Comparison of ENCODE assay signal across 1 cellular context in the genomic region with DNA sequence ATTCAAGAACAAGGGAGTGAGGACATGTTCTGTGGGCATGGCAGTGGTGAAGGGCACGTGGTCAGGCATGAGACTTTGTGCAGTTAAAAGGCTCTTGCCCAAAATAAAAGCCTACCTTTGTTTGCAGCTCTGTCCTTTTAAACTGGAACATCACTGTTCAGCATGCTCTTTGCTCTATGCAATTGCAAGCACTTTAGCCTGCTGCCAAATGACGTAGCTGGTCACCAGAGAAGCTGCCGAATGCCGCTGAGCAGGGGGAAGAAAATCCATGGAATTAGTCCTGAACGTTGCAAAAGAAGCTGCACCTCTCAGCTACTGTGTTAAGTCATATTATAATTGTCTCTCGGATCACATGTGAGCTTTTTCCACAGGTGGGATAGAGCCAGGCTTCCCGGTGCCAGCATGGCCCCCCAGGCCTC.
TF ChIP-seq lines count a peak whose summit lies in the region.

No MANE protein-coding gene starts in this region.

TF ChIP-seq in HepG2, 621 proteins besides CTCF, POLR2A, EP300 and RAD21 (continued from another document):
- TF ChIP-seq, protein P1, sequence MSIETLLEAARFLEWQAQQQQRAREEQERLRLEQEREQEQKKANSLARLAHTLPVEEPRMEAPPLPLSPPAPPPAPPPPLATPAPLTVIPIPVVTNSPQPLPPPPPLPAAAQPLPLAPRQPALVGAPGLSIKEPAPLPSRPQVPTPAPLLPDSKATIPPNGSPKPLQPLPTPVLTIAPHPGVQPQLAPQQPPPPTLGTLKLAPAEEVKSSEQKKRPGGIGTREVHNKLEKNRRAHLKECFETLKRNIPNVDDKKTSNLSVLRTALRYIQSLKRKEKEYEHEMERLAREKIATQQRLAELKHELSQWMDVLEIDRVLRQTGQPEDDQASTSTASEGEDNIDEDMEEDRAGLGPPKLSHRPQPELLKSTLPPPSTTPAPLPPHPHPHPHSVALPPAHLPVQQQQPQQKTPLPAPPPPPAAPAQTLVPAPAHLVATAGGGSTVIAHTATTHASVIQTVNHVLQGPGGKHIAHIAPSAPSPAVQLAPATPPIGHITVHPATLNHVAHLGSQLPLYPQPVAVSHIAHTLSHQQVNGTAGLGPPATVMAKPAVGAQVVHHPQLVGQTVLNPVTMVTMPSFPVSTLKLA (IDR thresholded peaks at IDR 0.05), result peak; percentile 57
